6 cellular contexts compared by ENCODE assay signal in the genomic region with DNA sequence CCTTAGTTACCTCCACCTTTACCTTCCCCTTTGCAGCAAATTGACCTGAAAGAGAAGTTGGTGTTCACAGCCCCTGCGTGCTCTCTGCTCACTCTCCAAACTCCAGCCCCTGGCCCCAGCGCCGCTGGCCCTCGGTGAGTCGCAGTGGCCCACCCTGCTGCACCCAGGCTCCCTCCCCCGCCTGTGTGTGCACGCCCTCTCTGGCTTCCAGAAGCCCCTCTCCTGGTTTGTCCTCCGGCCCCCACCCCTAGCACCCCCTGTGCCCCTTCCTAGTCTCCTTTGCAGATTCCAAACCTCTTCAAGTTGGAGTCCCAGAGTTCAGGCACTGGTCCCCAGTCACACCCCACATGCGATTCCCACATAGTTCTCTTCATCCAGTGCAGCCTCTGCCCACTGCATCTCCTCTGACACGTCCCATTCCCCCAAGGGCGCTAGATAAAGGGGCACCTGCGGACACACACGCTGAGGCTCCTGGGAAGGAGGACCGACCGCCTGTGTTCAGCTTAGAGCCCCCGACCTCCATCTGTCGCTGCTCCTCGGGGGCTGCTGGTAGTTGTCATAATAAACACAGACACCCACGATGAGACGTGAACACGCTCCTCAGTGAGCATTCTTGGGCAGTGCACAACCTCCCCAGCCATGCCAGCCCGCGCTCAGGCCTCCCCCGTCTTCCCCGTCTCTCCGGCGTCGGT. TPM values are rescaled to one million over a fixed set of nuclear protein-coding genes. Genes with fewer than 3 reads are reported as not detected.
A peak's percentile ranks its signal among the peaks of the same experiment; 100 is the strongest.
DNase-seq lines count a peak whose midpoint lies in the region; ATAC-seq and TF ChIP-seq lines count a peak whose summit lies in the region.

No MANE protein-coding gene starts in this region.

- DNase-seq in astrocyte of the cerebellum (ENCODE audit: low read depth) (no peak), natural killer cell (no peak), amniotic stem cell (lab: John Stamatoyannopoulos, UW) (no peak)

- peak overlapping the region in 1 of 2 donors; percentile 93 for H3K27ac Mint-ChIP-seq in natural killer cell

- intact Hi-C loops in natural killer cell (cut with micrococcal nuclease), result loop anchor here (5.0 kb wide), 2 partner anchors 43 to 187 kb away; partner anchors contain the start of gene IRF7

- peaks cover 28 to 40% of the 10 kb centered on the region in 2 donors for H3K4me1 Mint-ChIP-seq in natural killer cell

- no peaks in the 10 kb centered on the region for H3K36me3 Mint-ChIP-seq in natural killer cell

- in situ Hi-C loops in astrocyte of the cerebellum (cut with HindIII; ENCODE audit: low sequenced_read_pairs), result no loop called here

- no peak for TF ChIP-seq CTCF in astrocyte of the cerebellum (IDR thresholded peaks at IDR 0.05; ENCODE audit: low read depth, low read length, missing control alignments)
- no peak for TF ChIP-seq CTCF in natural killer cell (IDR thresholded peaks at IDR 0.05)

- peak overlapping the region; percentile 60 for H3K4me3 ChIP-seq in astrocyte of the cerebellum (ENCODE audit: low read depth, low read length)

- H3K4me3 Mint-ChIP-seq in natural killer cell, result peak overlapping the region; percentile 86

- peak; percentile 1 for ATAC-seq in GM21529 (IDR thresholded peaks at IDR 0.05; ENCODE audit: unreplicated experiment)
- no peak for ATAC-seq in natural killer cell
- no peak for ATAC-seq in HG03457 (IDR thresholded peaks at IDR 0.05; ENCODE audit: unreplicated experiment)
- no peak for ATAC-seq in GM19395 (IDR thresholded peaks at IDR 0.05; ENCODE audit: unreplicated experiment)

- H3K27me3 Mint-ChIP-seq in natural killer cell (ENCODE audit: low read depth in 2 of 2), result peaks cover 0 to 10% of the 10 kb centered on the region in 2 donors

- no peaks in the 10 kb centered on the region for H3K9me3 Mint-ChIP-seq in natural killer cell

RNA-seq across cellular contexts. Expression of gene PHRF1, which starts 1.5 kb away (rescaled TPM):
- 10 to 100 TPM; 46.1 to 52.0 (median 46.9) TPM for total RNA-seq in natural killer cell

RNA-seq across cellular contexts. Expression of gene RASSF7, which starts 14.0 kb away (rescaled TPM):
- total RNA-seq in natural killer cell, result 10 to 100 TPM; 19.0 to 21.7 (median 20.0) TPM

RNA-seq across cellular contexts. Expression of gene LMNTD2, which starts 14.2 kb away (rescaled TPM):
- total RNA-seq in natural killer cell, result 1 to 10 TPM; 3.5 to 5.2 (median 5.0) TPM

RNA-seq across cellular contexts. Expression of gene LRRC56, which starts 37.5 kb away (rescaled TPM):
- 1 to 10 TPM; 1.5 to 2.4 (median 2.2) TPM for total RNA-seq in natural killer cell

RNA-seq across cellular contexts. Expression of gene HRAS, which starts 39.4 kb away (rescaled TPM):
- total RNA-seq in natural killer cell, result 10 to 100 TPM; 27.6 to 35.0 (median 30.6) TPM
